In genomic region chr11:27395556-27396258, GRCh38 we compare ENCODE assay signal across 11 cellular contexts. TPM values are rescaled to one million over a fixed set of nuclear protein-coding genes. Genes with fewer than 3 reads are reported as not detected.
DNase-seq lines count a peak whose midpoint lies in the region; ATAC-seq, FAIRE-seq and TF ChIP-seq lines count a peak whose summit lies in the region.
"Had no signal": no experiment of that assay in that cellular context is flagged by ENCODE, and none has a peak within 500 bp of the region (broad histone marks: within the 10 kb centered on the region; RNA-seq: fewer than 3 reads in every experiment).

No MANE protein-coding gene starts in this region.

- CTCF ChIA-PET in HEK293T (lab: Yijun Ruan, JAX) (interaction anchor here (0.6 to 2.1 kb wide), 4 partner anchors 10 to 157 kb away, joined by 3 to 5 read pairs (median 4); no protein-coding TSS in a partner anchor), WTC11 (lab: Charles Lee) (interaction anchor here (0.6 to 1.2 kb wide), 5 partner anchors 18 to 102 kb away, joined by 3 to 5 read pairs (median 3); partner anchors contain the start of gene LGR4)

- H3K36me3 Mint-ChIP-seq in WTC11, result no peaks in the 10 kb centered on the region

- no peaks in the 10 kb centered on the region for H3K36me3 ChIP-seq in small intestine (ENCODE audit: control insufficient read depth in 2 of 2, insufficient read depth in 2 of 2, low read length in 2 of 2)
- H3K36me3 ChIP-seq: ascending aorta had no signal

- FAIRE-seq in small intestine (lab: Jason Lieb, UNC), result no peak
- FAIRE-seq: GM12878 had no signal

- no peaks in the 10 kb centered on the region for H3K9me3 Mint-ChIP-seq in WTC11

- H3K9me3 ChIP-seq in small intestine (ENCODE audit: control insufficient read depth, low read depth), result no peaks in the 10 kb centered on the region
- H3K9me3 ChIP-seq: ascending aorta had no signal

- peak; percentile 14 for DNase-seq in HEK293T (ENCODE audit: extremely low spot score)
- no peak for DNase-seq in WTC11 (ENCODE audit: low spot score)
- no peak for DNase-seq in left ventricle myocardium superior
- peak; percentile 89 for DNase-seq in small intestine
- no peak for DNase-seq in retina
- DNase-seq in GM19238 (ENCODE audit: insufficient read length, low spot score), result no peak
- DNase-seq: NCI-H2171 treated with DMSO at 0.1 percent for 48 hours had no signal

- no peaks in the 10 kb centered on the region for H3K27me3 ChIP-seq in small intestine (ENCODE audit: control insufficient read depth in 2 of 2, insufficient read depth in 2 of 2, low read length in 2 of 2)
- H3K27me3 ChIP-seq: ascending aorta had no signal

- peak; percentile 45 for ATAC-seq in WTC11
- peak; percentile 39 for ATAC-seq in left ventricle myocardium superior
- no peak for ATAC-seq in GM19351 (IDR thresholded peaks at IDR 0.05; ENCODE audit: unreplicated experiment)
- no peak for ATAC-seq in HG02870 (IDR thresholded peaks at IDR 0.05; ENCODE audit: unreplicated experiment)
- ATAC-seq: GM12878 had no signal

- TF ChIP-seq CTCF in WTC11 (IDR thresholded peaks at IDR 0.05), result no peak

- intact Hi-C loops in left ventricle myocardium superior (cut with micrococcal nuclease), result no loop called here

- H3K4me1 Mint-ChIP-seq in WTC11, result peaks cover 60% of the 10 kb centered on the region

- peak overlapping the region in 1 of 2 donors; percentile 2 for H3K4me3 ChIP-seq in small intestine (ENCODE audit: low read depth in 1 of 2, low read length in 2 of 2)
- H3K4me3 ChIP-seq: ascending aorta, GM12878 had no signal

- POLR2A ChIA-PET in HEK293T (lab: Yijun Ruan, JAX) (interaction anchor here (1.0 to 1.7 kb wide), 4 partner anchors 20 to 77 kb away, joined by 3 to 8 read pairs (median 4); partner anchors contain the start of genes CCDC34 and LGR4), WTC11 (lab: Charles Lee) (interaction anchor here (0.7 to 1.4 kb wide), 2 partner anchors 11 to 212 kb away, joined by 4 read pairs; no protein-coding TSS in a partner anchor)

- H3K27me3 Mint-ChIP-seq in WTC11 (ENCODE audit: low read depth), result peaks cover 4% of the 10 kb centered on the region; the same call in 1 of the 2 replicates

- peaks cover 9 to 11% of the 10 kb centered on the region in 2 donors for H3K4me1 ChIP-seq in small intestine (ENCODE audit: control insufficient read depth in 2 of 2, insufficient read depth in 1 of 2, low read depth in 1 of 2, low read length in 1 of 2)

- peak overlapping the region; percentile 37 to 67 for H3K27ac ChIP-seq in small intestine (ENCODE audit: low read depth in 1 of 2, low read length in 1 of 2)

- H3K4me3 Mint-ChIP-seq in WTC11, result peak overlapping the region; percentile 3; the same call in 1 of the 2 replicates

- H3K27ac Mint-ChIP-seq in WTC11, result no peak overlapping the region

- WGBS in small intestine, 3 donors, result 12 to 41% (median 27%) methylated on average over 7 of the region's 7 CpGs

TF ChIP-seq in HEK293T, 16 proteins besides CTCF, POLR2A, EP300 and RAD21:
- TF ChIP-seq HDGF (IDR thresholded peaks at IDR 0.05; ENCODE audit: borderline replicate concordance) (no peak), FOXK2 (IDR thresholded peaks at IDR 0.05) (0 out of 2 replicates have a peak, but pooled peaks have one; percentile 20), PKNOX1 (IDR thresholded peaks at IDR 0.05) (peak; percentile 33; the same call in 1 of the 2 replicates), ARNT (IDR thresholded peaks at IDR 0.05) (0 out of 2 replicates have a peak, but pooled peaks have one; percentile 44), ELF4 (IDR thresholded peaks at IDR 0.05) (no peak), CTBP1 (IDR thresholded peaks at IDR 0.05; ENCODE audit: borderline replicate concordance) (peak; percentile 57; the same call in 1 of the 2 replicates)

TF ChIP-seq in WTC11, 78 proteins besides CTCF, POLR2A, EP300 and RAD21:
- TF ChIP-seq, protein P1, sequence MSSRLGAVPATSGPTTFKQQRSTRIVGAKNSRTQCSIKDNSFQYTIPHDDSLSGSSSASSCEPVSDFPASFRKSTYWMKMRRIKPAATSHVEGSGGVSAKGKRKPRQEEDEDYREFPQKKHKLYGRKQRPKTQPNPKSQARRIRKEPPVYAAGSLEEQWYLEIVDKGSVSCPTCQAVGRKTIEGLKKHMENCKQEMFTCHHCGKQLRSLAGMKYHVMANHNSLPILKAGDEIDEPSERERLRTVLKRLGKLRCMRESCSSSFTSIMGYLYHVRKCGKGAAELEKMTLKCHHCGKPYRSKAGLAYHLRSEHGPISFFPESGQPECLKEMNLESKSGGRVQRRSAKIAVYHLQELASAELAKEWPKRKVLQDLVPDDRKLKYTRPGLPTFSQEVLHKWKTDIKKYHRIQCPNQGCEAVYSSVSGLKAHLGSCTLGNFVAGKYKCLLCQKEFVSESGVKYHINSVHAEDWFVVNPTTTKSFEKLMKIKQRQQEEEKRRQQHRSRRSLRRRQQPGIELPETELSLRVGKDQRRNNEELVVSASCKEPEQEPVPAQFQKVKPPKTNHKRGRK (CRISPR knock-in tag; IDR thresholded peaks at IDR 0.05; ENCODE audit: borderline replicate concordance), result no peak
- no peak for TF ChIP-seq CREM (CRISPR knock-in tag; IDR thresholded peaks at IDR 0.05)
- no peak for TF ChIP-seq TP53 (CRISPR knock-in tag; IDR thresholded peaks at IDR 0.05)
- TF ChIP-seq PRDM15 (CRISPR knock-in tag; IDR thresholded peaks at IDR 0.05), result no peak
- no peak for TF ChIP-seq ELF4 (CRISPR knock-in tag; IDR thresholded peaks at IDR 0.05; ENCODE audit: low read depth)
- no peak for TF ChIP-seq ZNF121 (CRISPR knock-in tag; IDR thresholded peaks at IDR 0.05)
- TF ChIP-seq NR1H2 (CRISPR knock-in tag; IDR thresholded peaks at IDR 0.05), result no peak
- TF ChIP-seq, protein P2, sequence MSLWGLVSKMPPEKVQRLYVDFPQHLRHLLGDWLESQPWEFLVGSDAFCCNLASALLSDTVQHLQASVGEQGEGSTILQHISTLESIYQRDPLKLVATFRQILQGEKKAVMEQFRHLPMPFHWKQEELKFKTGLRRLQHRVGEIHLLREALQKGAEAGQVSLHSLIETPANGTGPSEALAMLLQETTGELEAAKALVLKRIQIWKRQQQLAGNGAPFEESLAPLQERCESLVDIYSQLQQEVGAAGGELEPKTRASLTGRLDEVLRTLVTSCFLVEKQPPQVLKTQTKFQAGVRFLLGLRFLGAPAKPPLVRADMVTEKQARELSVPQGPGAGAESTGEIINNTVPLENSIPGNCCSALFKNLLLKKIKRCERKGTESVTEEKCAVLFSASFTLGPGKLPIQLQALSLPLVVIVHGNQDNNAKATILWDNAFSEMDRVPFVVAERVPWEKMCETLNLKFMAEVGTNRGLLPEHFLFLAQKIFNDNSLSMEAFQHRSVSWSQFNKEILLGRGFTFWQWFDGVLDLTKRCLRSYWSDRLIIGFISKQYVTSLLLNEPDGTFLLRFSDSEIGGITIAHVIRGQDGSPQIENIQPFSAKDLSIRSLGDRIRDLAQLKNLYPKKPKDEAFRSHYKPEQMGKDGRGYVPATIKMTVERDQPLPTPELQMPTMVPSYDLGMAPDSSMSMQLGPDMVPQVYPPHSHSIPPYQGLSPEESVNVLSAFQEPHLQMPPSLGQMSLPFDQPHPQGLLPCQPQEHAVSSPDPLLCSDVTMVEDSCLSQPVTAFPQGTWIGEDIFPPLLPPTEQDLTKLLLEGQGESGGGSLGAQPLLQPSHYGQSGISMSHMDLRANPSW (CRISPR knock-in tag; conservative IDR thresholded peaks at IDR 0.05; ENCODE audit: low read depth), result no peak
- TF ChIP-seq EMX1 (CRISPR knock-in tag; IDR thresholded peaks at IDR 0.05), result no peak

RNA-seq across cellular contexts. Expression of gene CCDC34, which starts 32.7 kb away (rescaled TPM):
- total RNA-seq in WTC11 (2021) (18.9 to 23.7 TPM (median 22.8 TPM) in 3 replicates), left ventricle myocardium superior (9.8 TPM)
- polyA plus RNA-seq in small intestine, result 10 to 100 TPM in 1 of 3 donors, 1 to 10 TPM in 2; 6.2 to 17.6 (median 6.3) TPM

Comparison
In these comparisons a context has a peak if more than half of its experiments do, and no peak if none do; other contexts are left out.
1. DNase-seq: peak in HEK293T (single experiment) and small intestine (single experiment); none in WTC11 (single experiment), left ventricle myocardium superior (single experiment), retina (single experiment) and GM19238 (single experiment).
2. ATAC-seq: peak in WTC11 (single experiment) and left ventricle myocardium superior (single experiment); none in GM19351 (single experiment) and HG02870 (single experiment).